Comparison of ENCODE assay signal across 11 cellular contexts in the genomic region with DNA sequence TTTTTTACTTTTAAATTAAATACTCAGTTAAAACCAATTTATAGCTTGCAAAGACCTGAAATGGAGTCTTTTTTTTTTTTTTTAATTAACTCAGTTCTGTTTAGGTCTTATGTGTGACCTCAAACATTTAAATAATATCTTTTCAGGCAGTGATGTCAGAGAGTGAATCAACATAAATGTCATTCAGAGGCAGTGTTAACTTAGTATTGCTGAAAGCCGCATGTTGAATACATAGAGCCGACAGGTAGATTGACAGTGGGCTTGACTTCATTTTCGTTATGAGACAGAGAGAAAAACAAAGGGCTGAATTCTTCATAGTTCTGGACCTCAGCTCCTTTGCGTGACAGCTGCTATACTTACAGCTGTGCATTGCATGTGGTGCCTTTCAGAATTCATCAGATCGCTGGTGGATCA.
A peak's percentile ranks its signal among the peaks of the same experiment; 100 is the strongest.
DNase-seq lines count a peak whose midpoint lies in the region; ATAC-seq, FAIRE-seq and TF ChIP-seq lines count a peak whose summit lies in the region.
"Had no signal": no experiment of that assay in that cellular context is flagged by ENCODE, and none has a peak within 500 bp of the region (broad histone marks: within the 10 kb centered on the region; RNA-seq: fewer than 3 reads in every experiment).

No MANE protein-coding gene starts in this region.

- peaks cover 68% of the 10 kb centered on the region for H3K79me2 ChIP-seq in ACC112 (ENCODE audit: control insufficient read depth, insufficient read depth, low read length, unreplicated experiment)
- peaks cover 81% of the 10 kb centered on the region for H3K79me2 ChIP-seq in OCI-LY1 (ENCODE audit: insufficient read depth, low read length)

- no peak overlapping the region for H3K27ac ChIP-seq in ACC112 (ENCODE audit: low read depth, low read length)
- peak overlapping the region; percentile 59 for H3K27ac ChIP-seq in OCI-LY1 (ENCODE audit: low read depth, low read length, poor library complexity, severe bottlenecking)
- H3K27ac ChIP-seq: spleen had no signal

- H3K9me3 ChIP-seq in OCI-LY1 (ENCODE audit: low read length): no peaks in the 10 kb centered on the region
- H3K9me3 ChIP-seq: spleen had no signal

- no peaks in the 10 kb centered on the region for H3K27me3 ChIP-seq in ACC112 (ENCODE audit: insufficient read depth, low read length)
- no peaks in the 10 kb centered on the region for H3K27me3 ChIP-seq in OCI-LY1 (ENCODE audit: insufficient read depth, low read length)
- H3K27me3 ChIP-seq: spleen had no signal

- peaks cover 25% of the 10 kb centered on the region for H3K4me1 ChIP-seq in ACC112 (ENCODE audit: control insufficient read depth, insufficient read depth, low read length, unreplicated experiment)
- H3K4me1 ChIP-seq in OCI-LY1 (ENCODE audit: insufficient read depth, low read length, severe bottlenecking): peaks cover 85% of the 10 kb centered on the region

- no peaks in the 10 kb centered on the region for H3F3A ChIP-seq in OCI-LY1 (ENCODE audit: insufficient read depth, low read length)

- H3K4me3 ChIP-seq in ACC112 (ENCODE audit: low read depth, low read length) (peak overlapping the region; percentile 99), OCI-LY1 (ENCODE audit: low read depth, low read length, poor library complexity, severe bottlenecking) (peak overlapping the region; percentile 89), foreskin fibroblast (ENCODE audit: low read depth in 1 of 2, low read length in 2 of 2) (peak overlapping the region; percentile 73 to 92)

- TF ChIP-seq CTCF in OCI-LY1 (IDR thresholded peaks at IDR 0.05; ENCODE audit: low read length): no peak
- TF ChIP-seq CTCF in foreskin fibroblast (IDR thresholded peaks at IDR 0.05; ENCODE audit: low read depth, low read length): no peak

- H3K36me3 ChIP-seq in ACC112 (ENCODE audit: insufficient read depth, low read length) (peaks cover 8% of the 10 kb centered on the region; the same call in 1 of the 2 replicates), OCI-LY1 (ENCODE audit: insufficient read depth, low read length) (peaks cover 54% of the 10 kb centered on the region)

- H3K9me2 ChIP-seq in OCI-LY1 (ENCODE audit: low read depth, low read length): no peaks in the 10 kb centered on the region

- peak; percentile 89 for FAIRE-seq in GM18507 (lab: Jason Lieb, UNC)

- DNase-seq in GM18507 (ENCODE audit: extremely low spot score, insufficient read length, low read depth) (no peak), foreskin fibroblast (peak in 1 of 2 donors; percentile 30), NCI-H1436 treated with DMSO at 0.1 percent for 48 hours (lab: John Stamatoyannopoulos, UW) (no peak), NCI-H2107 (lab: John Stamatoyannopoulos, UW) (no peak)
- DNase-seq: NCI-H1417 treated with DMSO at 0.1 percent for 48 hours, SHP77 treated with DMSO at 0.1 percent for 48 hours, spleen had no signal

- H4K20me1 ChIP-seq in OCI-LY1 (ENCODE audit: insufficient read depth, low read length): peaks cover 9% of the 10 kb centered on the region

- H3K9ac ChIP-seq in OCI-LY1 (ENCODE audit: low read length): peak overlapping the region; percentile 85

- H2AFZ ChIP-seq in ACC112 (ENCODE audit: low read length, unreplicated experiment): no peak overlapping the region
- no peak overlapping the region for H2AFZ ChIP-seq in OCI-LY1 (ENCODE audit: low read length)

- H3K4me2 ChIP-seq in OCI-LY1 (ENCODE audit: low read length): peak overlapping the region; percentile 94

- no peak for ATAC-seq in HG03460 (IDR thresholded peaks at IDR 0.05; ENCODE audit: unreplicated experiment)
- ATAC-seq in HG02763 (IDR thresholded peaks at IDR 0.05; ENCODE audit: unreplicated experiment): no peak
